27 cellular contexts compared by ENCODE assay signal in genomic region chr2:113278073-113278811, GRCh38. TPM values are rescaled to one million over a fixed set of nuclear protein-coding genes. Genes with fewer than 3 reads are reported as not detected.
DNase-seq lines count a peak whose midpoint lies in the region; ATAC-seq, FAIRE-seq and TF ChIP-seq lines count a peak whose summit lies in the region.
"Had no signal": no experiment of that assay in that cellular context is flagged by ENCODE, and none has a peak within 500 bp of the region (broad histone marks: within the 10 kb centered on the region; RNA-seq: fewer than 3 reads in every experiment).

No MANE protein-coding gene starts in this region.

- no peak for FAIRE-seq in astrocyte (lab: Jason Lieb, UNC)

- 41 to 60% methylated on average over 14 to 46 of the region's 50 CpGs for whole genome bisulfite sequencing in body of pancreas, 2 donors

- H3F3A ChIP-seq in neural progenitor cell (ENCODE audit: low read depth), result peaks cover 10% of the 10 kb centered on the region

- in situ Hi-C loops in gastrocnemius medialis (cut with MboI; ENCODE audit: low sequenced_read_pairs in 4 of 4), result no loop called here

- H3K9me3 ChIP-seq in astrocyte (ENCODE audit: insufficient read depth, low read depth, low read length) (no peaks in the 10 kb centered on the region), iPS-15b (ENCODE audit: control insufficient read depth, insufficient read depth, low read length) (no peaks in the 10 kb centered on the region), neural progenitor cell (ENCODE audit: low read depth) (no peaks in the 10 kb centered on the region), gastrocnemius medialis (no peaks in the 10 kb centered on the region), body of pancreas (no peaks in the 10 kb centered on the region)
- H3K9me3 ChIP-seq: breast epithelium, colonic mucosa, lower lobe of right lung, right atrium auricular region had no signal

- H3K9me3 Mint-ChIP-seq in astrocyte (ENCODE audit: unreplicated experiment) (no peaks in the 10 kb centered on the region), neural progenitor cell (no peaks in the 10 kb centered on the region)
- no peaks in the 10 kb centered on the region for H3K9me3 Mint-ChIP-seq in activated naive CD4-positive, alpha-beta T cell treated with anti-CD3 and anti-CD28 coated beads for 36 hours
- H3K9me3 Mint-ChIP-seq: activated naive CD4-positive, alpha-beta T cell treated with anti-CD3 and anti-CD28 coated beads, Interleukin-2, amount 50 U/mL, for 24 hours; activated T-cell treated with anti-CD3 and anti-CD28 coated beads, Interleukin-2, amount 50 U/mL, for 4 hours; immature natural killer cell had no signal

- peaks cover 17% of the 10 kb centered on the region for H3K4me1 Mint-ChIP-seq in astrocyte (ENCODE audit: low read depth, unreplicated experiment)
- H3K4me1 Mint-ChIP-seq in neural progenitor cell, result peaks cover 55% of the 10 kb centered on the region
- peaks cover 22% of the 10 kb centered on the region for H3K4me1 Mint-ChIP-seq in activated naive CD4-positive, alpha-beta T cell treated with anti-CD3 and anti-CD28 coated beads for 36 hours (ENCODE audit: low read depth)

- no peak for TF ChIP-seq POLR2A in gastrocnemius medialis (IDR thresholded peaks at IDR 0.05)
- TF ChIP-seq POLR2A in body of pancreas (IDR thresholded peaks at IDR 0.05), result no peak

- H2AFZ ChIP-seq in astrocyte (ENCODE audit: low read depth, low read length) (no peak overlapping the region), neural progenitor cell (replicated peaks) (peak overlapping the region; percentile 79)

- H3K4me3 Mint-ChIP-seq in astrocyte (ENCODE audit: unreplicated experiment) (no peak overlapping the region), neural progenitor cell (peak overlapping the region; percentile 81)
- H3K4me3 Mint-ChIP-seq in activated naive CD4-positive, alpha-beta T cell treated with anti-CD3 and anti-CD28 coated beads for 36 hours, result no peak overlapping the region
- H3K4me3 Mint-ChIP-seq: activated CD8-positive, alpha-beta T cell treated with anti-CD3 and anti-CD28 coated beads, Interleukin-2, amount 10 ng/mL, durations not matched to agents 7 days and 5 days; CD4-positive, CD25-positive, alpha-beta regulatory T cell; immature natural killer cell had no signal

- no peaks in the 10 kb centered on the region for H3K36me3 ChIP-seq in H7 (replicated peaks; ENCODE audit: control insufficient read depth, insufficient read depth, low read length)
- H3K36me3 ChIP-seq in astrocyte (ENCODE audit: insufficient read depth, low read length), result no peaks in the 10 kb centered on the region
- no peaks in the 10 kb centered on the region for H3K36me3 ChIP-seq in iPS-15b (ENCODE audit: control insufficient read depth, insufficient read depth, low read length)
- H3K36me3 ChIP-seq in neural progenitor cell, result no peaks in the 10 kb centered on the region
- no peaks in the 10 kb centered on the region for H3K36me3 ChIP-seq in gastrocnemius medialis
- H3K36me3 ChIP-seq in body of pancreas (replicated peaks in 1 of 2; ENCODE audit: insufficient read depth in 1 of 2, low read depth in 2 of 2), result no peaks in the 10 kb centered on the region
- H3K36me3 ChIP-seq: breast epithelium, colonic mucosa, lower lobe of right lung, right atrium auricular region had no signal

- H3K9ac ChIP-seq in astrocyte (ENCODE audit: low read length), result no peak overlapping the region
- no peak overlapping the region for H3K9ac ChIP-seq in iPS-15b (ENCODE audit: low read depth, low read length)
- H3K9ac ChIP-seq in neural progenitor cell, result no peak overlapping the region

- H3K36me3 Mint-ChIP-seq in astrocyte (ENCODE audit: low read depth, unreplicated experiment) (no peaks in the 10 kb centered on the region), neural progenitor cell (no peaks in the 10 kb centered on the region)
- no peaks in the 10 kb centered on the region for H3K36me3 Mint-ChIP-seq in activated naive CD4-positive, alpha-beta T cell treated with anti-CD3 and anti-CD28 coated beads for 36 hours (ENCODE audit: low read depth)
- H3K36me3 Mint-ChIP-seq: CD4-positive, CD25-positive, alpha-beta regulatory T cell; immature natural killer cell had no signal

- peaks cover 68% of the 10 kb centered on the region for H3K27me3 Mint-ChIP-seq in astrocyte (ENCODE audit: low read depth, unreplicated experiment)
- H3K27me3 Mint-ChIP-seq in neural progenitor cell (ENCODE audit: insufficient read depth, low read depth), result peaks cover 60% of the 10 kb centered on the region
- peaks cover 51% of the 10 kb centered on the region for H3K27me3 Mint-ChIP-seq in activated naive CD4-positive, alpha-beta T cell treated with anti-CD3 and anti-CD28 coated beads for 36 hours (ENCODE audit: low read depth)

- TF ChIP-seq CTCF in astrocyte (IDR thresholded peaks at IDR 0.05; ENCODE audit: insufficient read depth, low read depth, low read length), result no peak
- TF ChIP-seq CTCF in neural progenitor cell (IDR thresholded peaks at IDR 0.05), result no peak
- TF ChIP-seq CTCF in gastrocnemius medialis (IDR thresholded peaks at IDR 0.05 in 4 of 5, conservative IDR thresholded peaks at IDR 0.05 in 1 of 5), result no peak
- no peak for TF ChIP-seq CTCF in body of pancreas (IDR thresholded peaks at IDR 0.05)

- DNase-seq in H7 (peak; percentile 82), astrocyte (ENCODE audit: low read depth) (no peak), neural progenitor cell (ENCODE audit: low spot score) (peak; percentile 56), gastrocnemius medialis (no peak), body of pancreas (no peak)
- no peak for DNase-seq in activated naive CD4-positive, alpha-beta T cell treated with anti-CD3 and anti-CD28 coated beads for 36 hours
- DNase-seq: activated CD8-positive, alpha-beta T cell treated with anti-CD3 and anti-CD28 coated beads, Interleukin-2, amount 10 ng/mL, durations not matched to agents 7 days and 5 days; activated T-cell treated with anti-CD3 and anti-CD28 coated beads, Interleukin-2, amount 50 U/mL, for 4 hours; CD4-positive, CD25-positive, alpha-beta regulatory T cell; colonic mucosa; DMS 273 treated with DMSO at 0.1 percent for 48 hours; foreskin keratinocyte; GOT3; immature natural killer cell; KBM-7; lower lobe of right lung; occipital lobe; stimulated activated CD8-positive, alpha-beta memory T cell treated with anti-CD3 and anti-CD28 coated beads, Interleukin-4, amount 100 ng/mL, for 48 hours; SW 1271 had no signal

- H3K27ac Mint-ChIP-seq in astrocyte (ENCODE audit: unreplicated experiment), result no peak overlapping the region
- H3K27ac Mint-ChIP-seq in neural progenitor cell, result no peak overlapping the region
- no peak overlapping the region for H3K27ac Mint-ChIP-seq in activated naive CD4-positive, alpha-beta T cell treated with anti-CD3 and anti-CD28 coated beads for 36 hours
- H3K27ac Mint-ChIP-seq: activated naive CD4-positive, alpha-beta T cell treated with anti-CD3 and anti-CD28 coated beads, Interleukin-2, amount 50 U/mL, for 24 hours; CD4-positive, CD25-positive, alpha-beta regulatory T cell; immature natural killer cell had no signal

- H3K27me3 ChIP-seq in H7 (ENCODE audit: control insufficient read depth, insufficient read depth, low read length), result peaks cover 86% of the 10 kb centered on the region
- peaks cover 47% of the 10 kb centered on the region for H3K27me3 ChIP-seq in astrocyte (ENCODE audit: insufficient read depth, low read length)
- H3K27me3 ChIP-seq in iPS-15b (ENCODE audit: control insufficient read depth, insufficient read depth, low read length), result peaks cover 98% of the 10 kb centered on the region
- H3K27me3 ChIP-seq in neural progenitor cell, result peaks cover 100% of the 10 kb centered on the region
- H3K27me3 ChIP-seq in gastrocnemius medialis, result peaks cover 28 to 49% (median 45%) of the 10 kb centered on the region in 3 donors
- H3K27me3 ChIP-seq in body of pancreas, result peaks cover 0 to 15% of the 10 kb centered on the region in 2 donors

- no peak overlapping the region for H3K27ac ChIP-seq in astrocyte (ENCODE audit: low read depth, low read length)
- no peak overlapping the region for H3K27ac ChIP-seq in neural progenitor cell
- H3K27ac ChIP-seq in gastrocnemius medialis, result no peak overlapping the region
- no peak overlapping the region for H3K27ac ChIP-seq in body of pancreas
- H3K27ac ChIP-seq: breast epithelium, colonic mucosa, foreskin keratinocyte, lower lobe of right lung, right atrium auricular region had no signal

- H3K4me1 ChIP-seq in astrocyte (ENCODE audit: insufficient read depth, low read length), result peaks cover 23% of the 10 kb centered on the region
- peaks cover 4% of the 10 kb centered on the region for H3K4me1 ChIP-seq in iPS-15b (ENCODE audit: control insufficient read depth, insufficient read depth, low read length)
- peaks cover 30% of the 10 kb centered on the region for H3K4me1 ChIP-seq in neural progenitor cell
- H3K4me1 ChIP-seq in gastrocnemius medialis, result peaks cover 0 to 10% of the 10 kb centered on the region in 2 donors
- peaks cover 39% of the 10 kb centered on the region for H3K4me1 ChIP-seq in body of pancreas

- peak overlapping the region; percentile 32; the same call in 1 of the 2 replicates for H3K4me3 ChIP-seq in H7 (ENCODE audit: insufficient read depth, low read depth, low read length)
- H3K4me3 ChIP-seq in astrocyte (ENCODE audit: insufficient read depth, low read depth, low read length), result no peak overlapping the region
- peak overlapping the region; percentile 59 for H3K4me3 ChIP-seq in iPS-15b (ENCODE audit: low read depth, low read length)
- peak overlapping the region; percentile 50 for H3K4me3 ChIP-seq in neural progenitor cell
- H3K4me3 ChIP-seq in gastrocnemius medialis, result no peak overlapping the region
- no peak overlapping the region for H3K4me3 ChIP-seq in body of pancreas
- H3K4me3 ChIP-seq: colonic mucosa, lower lobe of right lung had no signal

- H3K4me2 ChIP-seq in astrocyte (ENCODE audit: low read length), result peak overlapping the region; percentile 54
- peak overlapping the region; percentile 83 for H3K4me2 ChIP-seq in neural progenitor cell

- H3K79me2 ChIP-seq in astrocyte (ENCODE audit: insufficient read depth, low read length) (no peaks in the 10 kb centered on the region), neural progenitor cell (ENCODE audit: low read depth) (no peaks in the 10 kb centered on the region)

- CTCF ChIA-PET in activated naive CD4-positive, alpha-beta T cell treated with anti-CD3 and anti-CD28 coated beads for 36 hours (lab: Charles Lee), result interaction anchor here (0.6 to 1.3 kb wide), 4 partner anchors 19 to 198 kb away, joined by 3 to 5 read pairs (median 4); no protein-coding TSS in a partner anchor

- H4K20me1 ChIP-seq in astrocyte (ENCODE audit: insufficient read depth, low read length) (no peaks in the 10 kb centered on the region), neural progenitor cell (ENCODE audit: low read depth) (peaks cover 43% of the 10 kb centered on the region)

- intact Hi-C loops in gastrocnemius medialis (cut with DNase I; ENCODE audit: low total_unique reads) (no loop called here), body of pancreas (cut with DNase I) (no loop called here)
- intact Hi-C loops in activated naive CD4-positive, alpha-beta T cell treated with anti-CD3 and anti-CD28 coated beads for 36 hours (cut with micrococcal nuclease), result no loop called here

- ATAC-seq in gastrocnemius medialis (no peak), GM21447 (IDR thresholded peaks at IDR 0.05; ENCODE audit: unreplicated experiment) (no peak), body of pancreas (no peak)
- ATAC-seq: activated CD4-positive, CD25-positive, alpha-beta regulatory T cell treated with anti-CD3 and anti-CD28 coated beads, Interleukin-2, amount 50 U/mL, for 24 hours; activated CD8-positive, alpha-beta T cell treated with anti-CD3 and anti-CD28 coated beads, Interleukin-2, amount 10 ng/mL, durations not matched to agents 7 days and 5 days; Right ventricle myocardium inferior had no signal

RNA-seq across cellular contexts. Expression of gene PAX8, which starts 0.5 kb away (rescaled TPM):
- not detected in 2 replicates for total RNA-seq in H7 (2014; rRNA removed; shearing (Covaris generic))
- total RNA-seq in astrocyte (0.48 and 1.2 TPM in 2 replicates), neural progenitor cell (ENCODE audit: low replicate concordance) (1.4 and 2.9 TPM in 2 replicates), gastrocnemius medialis (1 to 10 TPM in 3 of 4 donors, under 1 TPM in 1; 0.27 to 8.7 (median 2.1) TPM), body of pancreas (1 to 10 TPM in 1 of 2 donors, under 1 TPM in 1; 0.52 to 2.3 TPM)
- total RNA-seq in activated naive CD4-positive, alpha-beta T cell treated with anti-CD3 and anti-CD28 coated beads for 36 hours, result 1 to 10 TPM; 2.0 to 2.8 TPM
- total RNA-seq: occipital lobe, temporal lobe had no signal

Comparison
In these comparisons a context has a peak if more than half of its experiments do, and no peak if none do; other contexts are left out.
1. DNase-seq: peak in H7 (single experiment) and neural progenitor cell (single experiment); none in astrocyte (single experiment), gastrocnemius medialis (0 of 2), activated naive CD4-positive, alpha-beta T cell treated with anti-CD3 and anti-CD28 coated beads for 36 hours (single experiment) and body of pancreas (0 of 4).
2. H3K4me3 ChIP-seq: peak in H7 (single experiment), iPS-15b (single experiment) and neural progenitor cell (single experiment); none in astrocyte (single experiment), gastrocnemius medialis (0 of 4) and body of pancreas (0 of 2).